In the genomic region with DNA sequence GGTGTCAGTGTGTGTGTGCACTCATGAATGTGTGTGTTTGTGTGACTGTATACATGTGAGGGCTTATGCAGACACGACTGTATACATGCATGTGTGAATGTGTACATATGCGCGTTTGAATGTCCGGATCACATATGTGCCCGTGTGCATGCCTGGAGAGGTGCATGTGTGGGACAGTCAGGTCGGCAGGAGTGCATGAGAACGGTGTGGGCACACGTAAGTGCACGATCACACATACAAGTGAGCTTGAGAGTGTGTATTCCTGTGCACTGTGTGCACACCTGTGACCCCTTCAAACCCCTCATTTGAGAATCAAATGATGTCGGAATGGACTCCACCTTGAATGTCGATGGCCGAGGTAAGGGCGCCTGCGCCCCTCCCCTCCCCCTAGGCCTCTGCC, we compare ENCODE assay signal across 10 cellular contexts. TPM values are rescaled to one million over a fixed set of nuclear protein-coding genes. Genes with fewer than 3 reads are reported as not detected.
DNase-seq lines count a peak whose midpoint lies in the region; ATAC-seq lines count a peak whose summit lies in the region.
"Had no signal": no experiment of that assay in that cellular context is flagged by ENCODE, and none has a peak within 500 bp of the region (broad histone marks: within the 10 kb centered on the region; RNA-seq: fewer than 3 reads in every experiment).

No MANE protein-coding gene starts in this region.

- no peak for ATAC-seq in naive B cell (ENCODE audit: low read depth in 2 of 2)
- ATAC-seq in GM19452 (IDR thresholded peaks at IDR 0.05; ENCODE audit: unreplicated experiment): no peak

- no peaks in the 10 kb centered on the region for H3K4me1 Mint-ChIP-seq in activated T-helper 1 cell treated with anti-CD3 and anti-CD28 coated beads, Interleukin-12 subunit alpha, Interleukin-12 subunit beta, Interleukin-2, Interleukin-4 antibody, amounts not matched to agents 30 ng/mL and 10 ng/mL and 1 ng/mL, durations not matched to agents 14 hours and 24 hours and 36 hours (ENCODE audit: low read depth)
- H3K4me1 Mint-ChIP-seq in naive B cell: peaks cover 27 to 36% (median 35%) of the 10 kb centered on the region in 3 donors

- peaks cover 74% of the 10 kb centered on the region for H3K27me3 Mint-ChIP-seq in activated T-helper 1 cell treated with anti-CD3 and anti-CD28 coated beads, Interleukin-12 subunit alpha, Interleukin-12 subunit beta, Interleukin-2, Interleukin-4 antibody, amounts not matched to agents 30 ng/mL and 10 ng/mL and 1 ng/mL, durations not matched to agents 14 hours and 24 hours and 36 hours (ENCODE audit: insufficient read depth)
- peaks cover 35 to 60% (median 57%) of the 10 kb centered on the region in 3 donors for H3K27me3 Mint-ChIP-seq in naive B cell

- H3K27me3 ChIP-seq in BLaER1: peaks cover 38% of the 10 kb centered on the region

- no peak overlapping the region for H3K9ac ChIP-seq in BLaER1

- in situ Hi-C loops in G401 (cut with HindIII; ENCODE audit: low sequenced_read_pairs): no loop called here

- H3K4me3 Mint-ChIP-seq in activated T-helper 1 cell treated with anti-CD3 and anti-CD28 coated beads, Interleukin-12 subunit alpha, Interleukin-12 subunit beta, Interleukin-2, Interleukin-4 antibody, amounts not matched to agents 30 ng/mL and 10 ng/mL and 1 ng/mL, durations not matched to agents 14 hours and 24 hours and 36 hours: peak overlapping the region; percentile 79
- peak overlapping the region; percentile 49 to 92 (median 90) for H3K4me3 Mint-ChIP-seq in naive B cell

- H3K4me2 ChIP-seq in BLaER1: peak overlapping the region; percentile 100

- H3K27ac ChIP-seq in BLaER1: no peak overlapping the region
- H3K27ac ChIP-seq: WERI-Rb-1 had no signal

- 0 out of 2 replicates have a peak overlapping the region, but pooled peaks have one; percentile 72 for H3K4me3 ChIP-seq in BLaER1

- H3K9me3 Mint-ChIP-seq in activated T-helper 1 cell treated with anti-CD3 and anti-CD28 coated beads, Interleukin-12 subunit alpha, Interleukin-12 subunit beta, Interleukin-2, Interleukin-4 antibody, amounts not matched to agents 30 ng/mL and 10 ng/mL and 1 ng/mL, durations not matched to agents 14 hours and 24 hours and 36 hours: no peaks in the 10 kb centered on the region
- peaks cover 0 to 2% (median 0%) of the 10 kb centered on the region in 7 donors for H3K9me3 Mint-ChIP-seq in naive B cell

- H3K27ac Mint-ChIP-seq in activated T-helper 1 cell treated with anti-CD3 and anti-CD28 coated beads, Interleukin-12 subunit alpha, Interleukin-12 subunit beta, Interleukin-2, Interleukin-4 antibody, amounts not matched to agents 30 ng/mL and 10 ng/mL and 1 ng/mL, durations not matched to agents 14 hours and 24 hours and 36 hours: peak overlapping the region; percentile 20
- H3K27ac Mint-ChIP-seq in naive B cell: peak overlapping the region in 1 of 6 donors; percentile 31

- no peaks in the 10 kb centered on the region for H3K9me3 ChIP-seq in BLaER1

- intact Hi-C loops in activated T-helper 1 cell treated with anti-CD3 and anti-CD28 coated beads, Interleukin-12 subunit alpha, Interleukin-12 subunit beta, Interleukin-2, Interleukin-4 antibody, amounts not matched to agents 30 ng/mL and 10 ng/mL and 1 ng/mL, durations not matched to agents 14 hours and 24 hours and 36 hours (cut with micrococcal nuclease): loop anchor here (10.0 kb wide), 1 partner anchor 500 kb away; a partner anchor contains a TSS

- H3K36me3 ChIP-seq in BLaER1: no peaks in the 10 kb centered on the region
- H3K36me3 ChIP-seq: WERI-Rb-1 had no signal

- peak; percentile 3 for DNase-seq in G401 (ENCODE audit: low spot score)
- no peak for DNase-seq in activated T-helper 1 cell treated with anti-CD3 and anti-CD28 coated beads, Interleukin-12 subunit alpha, Interleukin-12 subunit beta, Interleukin-2, Interleukin-4 antibody, amounts not matched to agents 30 ng/mL and 10 ng/mL and 1 ng/mL, durations not matched to agents 14 hours and 24 hours and 36 hours (ENCODE audit: low spot score)
- no peak for DNase-seq in naive B cell
- no peak for DNase-seq in SHP77 treated with DMSO at 0.1 percent for 48 hours (lab: John Stamatoyannopoulos, UW)
- DNase-seq in retina: no peak
- no peak for DNase-seq in germinal center (ENCODE audit: low spot score)

- peaks cover 45% of the 10 kb centered on the region for H3K4me1 ChIP-seq in BLaER1

- peaks cover 36% of the 10 kb centered on the region for H4K20me1 ChIP-seq in BLaER1

- no peaks in the 10 kb centered on the region for H3K36me3 Mint-ChIP-seq in activated T-helper 1 cell treated with anti-CD3 and anti-CD28 coated beads, Interleukin-12 subunit alpha, Interleukin-12 subunit beta, Interleukin-2, Interleukin-4 antibody, amounts not matched to agents 30 ng/mL and 10 ng/mL and 1 ng/mL, durations not matched to agents 14 hours and 24 hours and 36 hours (ENCODE audit: low read depth)
- no peaks in the 10 kb centered on the region for H3K36me3 Mint-ChIP-seq in naive B cell

RNA-seq across cellular contexts. Expression of a gene that starts 0.7 kb away (rescaled TPM):
- total RNA-seq in G401 (2014; rRNA removed; shearing (Covaris generic)): 2.7 and 3.9 TPM in 2 replicates
- total RNA-seq in activated T-helper 1 cell treated with anti-CD3 and anti-CD28 coated beads, Interleukin-12 subunit alpha, Interleukin-12 subunit beta, Interleukin-2, Interleukin-4 antibody, amounts not matched to agents 30 ng/mL and 10 ng/mL and 1 ng/mL, durations not matched to agents 14 hours and 24 hours and 36 hours: 0.13 and 0.20 TPM in 2 replicates
- polyA plus RNA-seq in naive B cell (ENCODE audit: low read depth in 6 of 6): under 1 TPM in 1 of 6 donors, not detected in 5; 0.16 TPM
- total RNA-seq: glomerular endothelial cell had no signal
